19 cellular contexts compared by ENCODE assay signal in the genomic region with DNA sequence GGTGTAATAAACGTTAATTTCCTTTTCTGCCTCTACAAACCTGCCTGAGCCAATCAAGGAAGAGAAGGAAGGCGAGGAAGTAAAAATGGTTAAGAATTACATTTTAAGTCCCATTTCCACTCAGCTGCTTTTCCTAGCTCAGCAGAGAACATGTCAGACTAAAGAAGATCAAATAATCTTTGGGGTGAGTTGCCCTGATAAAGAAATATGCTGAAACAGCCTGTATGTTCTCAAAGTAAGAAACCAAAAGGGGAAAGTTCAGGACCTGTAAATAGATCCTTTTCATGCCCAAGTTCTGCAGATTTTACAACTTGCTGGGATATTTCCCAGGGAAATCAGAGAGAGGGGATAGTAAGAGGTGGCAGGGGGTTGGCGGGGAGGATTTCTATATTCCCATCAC. TPM values are rescaled to one million over a fixed set of nuclear protein-coding genes. Genes with fewer than 3 reads are reported as not detected.
DNase-seq lines count a peak whose midpoint lies in the region; ATAC-seq, FAIRE-seq and TF ChIP-seq lines count a peak whose summit lies in the region.
"Had no signal": no experiment of that assay in that cellular context is flagged by ENCODE, and none has a peak within 500 bp of the region (broad histone marks: within the 10 kb centered on the region; RNA-seq: fewer than 3 reads in every experiment).

No MANE protein-coding gene starts in this region.

- no peak for TF ChIP-seq EP300 in H1 (IDR thresholded peaks at IDR 0.05; ENCODE audit: borderline replicate concordance in 1 of 2, low read depth in 2 of 2, low read length in 2 of 2)

- no peak for DNase-seq in activated CD4-positive, alpha-beta memory T cell treated with anti-CD3 and anti-CD28 coated beads for 36 hours
- no peak for DNase-seq in activated CD4-positive, alpha-beta memory T cell treated with anti-CD3 and anti-CD28 coated beads, Interleukin-2, amount 10 ng/mL, durations not matched to agents 7 days and 5 days
- DNase-seq in RWPE2 (ENCODE audit: low spot score) (no peak), H1 (ENCODE audit: low read depth in 1 of 2, low spot score in 2 of 2) (no peak), NCI-H128 (lab: John Stamatoyannopoulos, UW; ENCODE audit: unreplicated experiment) (no peak)
- no peak for DNase-seq in stimulated activated naive CD4-positive, alpha-beta T cell (lab: John Stamatoyannopoulos, UW)
- DNase-seq: cortex of kidney; HCEC 1CT; hypothalamus; naive thymus-derived CD8-positive, alpha-beta T cell; NCI-H187; NCI-H524 treated with DMSO at 0.1 percent for 48 hours; substantia nigra had no signal

- no peak overlapping the region for H3K9ac ChIP-seq in H1 (replicated peaks in 1 of 4; ENCODE audit: extremely low read depth in 1 of 4, low read depth in 3 of 4, low read length in 3 of 4)
- no peak overlapping the region for H3K9ac ChIP-seq in skeletal muscle tissue (ENCODE audit: low read depth in 1 of 3, low read length in 3 of 3)

- no peaks in the 10 kb centered on the region for H3K36me3 ChIP-seq in RWPE2 (ENCODE audit: low read depth)
- H3K36me3 ChIP-seq in H1 (ENCODE audit: control insufficient read depth in 2 of 4, insufficient read depth in 4 of 4, low read length in 3 of 4) = no peaks in the 10 kb centered on the region
- H3K36me3 ChIP-seq in skeletal muscle tissue (ENCODE audit: control insufficient read depth in 3 of 3, insufficient read depth in 3 of 3, low read length in 3 of 3) = no peaks in the 10 kb centered on the region

- no peak overlapping the region for H2BK15ac ChIP-seq in H1 (ENCODE audit: low read length)

- H2BK12ac ChIP-seq in H1 (ENCODE audit: low read depth, low read length) = no peak overlapping the region

- H3K23me2 ChIP-seq in H1 (ENCODE audit: low read depth, low read length) = no peaks in the 10 kb centered on the region

- H3K4me1 ChIP-seq in RWPE2 (ENCODE audit: insufficient read depth, poor library complexity, severe bottlenecking) (peaks cover 36% of the 10 kb centered on the region), H1 (replicated peaks in 1 of 4; ENCODE audit: control insufficient read depth in 3 of 4, insufficient read depth in 4 of 4, low read length in 3 of 4) (peaks cover 5 to 12% (median 10%) of the 10 kb centered on the region in 4 experiments; a peak in 6 of 7 replicates), skeletal muscle tissue (ENCODE audit: control insufficient read depth in 3 of 3, insufficient read depth in 3 of 3, low read length in 3 of 3) (peaks cover 8 to 15% (median 10%) of the 10 kb centered on the region in 3 donors)

- no peak overlapping the region for H2AK5ac ChIP-seq in H1 (ENCODE audit: low read depth, low read length)

- TF ChIP-seq CTCF in RWPE2 (IDR thresholded peaks at IDR 0.05; ENCODE audit: poor library complexity, severe bottlenecking) (no peak), H1 (IDR thresholded peaks at IDR 0.05; ENCODE audit: control extremely low read depth in 1 of 3, insufficient read depth in 1 of 3, low read depth in 1 of 3, low read length in 3 of 3) (no peak)

- no peak overlapping the region for H3K4ac ChIP-seq in H1 (replicated peaks; ENCODE audit: insufficient read length, low read depth, low read length)

- H3K23ac ChIP-seq in H1 (ENCODE audit: insufficient read length) = no peak overlapping the region

- no peak for FAIRE-seq in H1 (lab: Jason Lieb, UNC)
- FAIRE-seq: RCC 7860 had no signal

- ATAC-seq in RWPE2 (ENCODE audit: low read depth) (no peak), HG02759 (IDR thresholded peaks at IDR 0.05; ENCODE audit: unreplicated experiment) (no peak)
- ATAC-seq: esophagus mucosa; left lobe of liver; naive thymus-derived CD8-positive, alpha-beta T cell had no signal

- H4K91ac ChIP-seq in H1 (replicated peaks; ENCODE audit: insufficient read length, low read length) = no peak overlapping the region

- H4K5ac ChIP-seq in H1 (ENCODE audit: insufficient read length, low read depth, low read length) = no peak overlapping the region

- H3K27me3 Mint-ChIP-seq in activated CD4-positive, alpha-beta memory T cell treated with anti-CD3 and anti-CD28 coated beads for 36 hours = no peaks in the 10 kb centered on the region
- H3K27me3 Mint-ChIP-seq in activated CD4-positive, alpha-beta memory T cell treated with anti-CD3 and anti-CD28 coated beads, Interleukin-2, amount 10 ng/mL, durations not matched to agents 7 days and 5 days = no peaks in the 10 kb centered on the region
- H3K27me3 Mint-ChIP-seq: naive thymus-derived CD8-positive, alpha-beta T cell had no signal

- intact Hi-C loops in activated CD4-positive, alpha-beta memory T cell treated with anti-CD3 and anti-CD28 coated beads for 36 hours (cut with micrococcal nuclease) = no loop called here

- 0 out of 2 replicates have a peak overlapping the region, but pooled peaks have one; percentile 26 for H2AFZ ChIP-seq in H1 (ENCODE audit: low read length)

- WGBS in H1 (ENCODE audit: extremely low coverage in 1 of 2, insufficient coverage in 1 of 2, insufficient read length in 1 of 2, insufficient replicate concordance in 2 of 2, low coverage in 1 of 2, low lambda C conversion rate in 2 of 2, missing lambda C conversion rate in 1 of 2), 2 experiments = 77% methylated on average over 3 of the region's 3 CpGs; no CpG with 5 or more reads in 1 of the 2 experiments

- H3K56ac ChIP-seq in H1 (replicated peaks; ENCODE audit: insufficient read length, low read depth, low read length) = no peak overlapping the region

- H3K36me3 Mint-ChIP-seq in activated CD4-positive, alpha-beta memory T cell treated with anti-CD3 and anti-CD28 coated beads for 36 hours = peaks cover 6% of the 10 kb centered on the region
- peaks cover 12% of the 10 kb centered on the region for H3K36me3 Mint-ChIP-seq in activated CD4-positive, alpha-beta memory T cell treated with anti-CD3 and anti-CD28 coated beads, Interleukin-2, amount 10 ng/mL, durations not matched to agents 7 days and 5 days (ENCODE audit: low read depth)
- H3K36me3 Mint-ChIP-seq: naive thymus-derived CD8-positive, alpha-beta T cell had no signal

- H3K9me3 ChIP-seq in RWPE2 (ENCODE audit: severe bottlenecking) = no peaks in the 10 kb centered on the region
- no peaks in the 10 kb centered on the region for H3K9me3 ChIP-seq in H1 (ENCODE audit: insufficient read depth in 2 of 2, low read depth in 1 of 2, low read length in 1 of 2)
- no peaks in the 10 kb centered on the region for H3K9me3 ChIP-seq in skeletal muscle tissue (ENCODE audit: control insufficient read depth in 3 of 3, low read length in 3 of 3)

- no peaks in the 10 kb centered on the region for H3K27me3 ChIP-seq in RWPE2 (ENCODE audit: insufficient read depth, poor library complexity, severe bottlenecking)
- H3K27me3 ChIP-seq in H1 (replicated peaks in 1 of 4; ENCODE audit: control insufficient read depth in 3 of 4, extremely low read depth in 1 of 4, insufficient read depth in 3 of 4, low read length in 3 of 4) = no peaks in the 10 kb centered on the region
- no peaks in the 10 kb centered on the region for H3K27me3 ChIP-seq in skeletal muscle tissue (ENCODE audit: control insufficient read depth in 3 of 3, insufficient read depth in 3 of 3, low read length in 3 of 3)

- CTCF ChIA-PET in activated CD4-positive, alpha-beta memory T cell treated with anti-CD3 and anti-CD28 coated beads for 36 hours (lab: Charles Lee) = no interaction called here
- CTCF ChIA-PET in activated CD4-positive, alpha-beta memory T cell treated with anti-CD3 and anti-CD28 coated beads, Interleukin-2, amount 10 ng/mL, durations not matched to agents 7 days and 5 days (lab: Charles Lee) = no interaction called here
- CTCF ChIA-PET in H1 (lab: Charles Lee; ENCODE audit: partially characterized antibody) = interaction anchor here (0.6 to 2.0 kb wide), 3 partner anchors 15 to 449 kb away, joined by 3 to 6 read pairs (median 6); no protein-coding TSS in a partner anchor

- H3K18ac ChIP-seq in H1 (ENCODE audit: extremely low read depth, low read length) = no peak overlapping the region

- H2BK20ac ChIP-seq in H1 (ENCODE audit: low read length) = no peak overlapping the region

- H2BK5ac ChIP-seq in H1 (ENCODE audit: low read depth, low read length) = no peak overlapping the region

- H3K4me3 ChIP-seq in RWPE2 (ENCODE audit: severe bottlenecking) = no peak overlapping the region
- no peak overlapping the region for H3K4me3 ChIP-seq in H1 (ENCODE audit: extremely low read depth in 1 of 4, insufficient read depth in 2 of 4, low read depth in 3 of 4, low read length in 4 of 4)
- no peak overlapping the region for H3K4me3 ChIP-seq in skeletal muscle tissue (ENCODE audit: low read length in 3 of 3)
- H3K4me3 ChIP-seq: skin epidermis had no signal

- no peak overlapping the region for H3K4me2 ChIP-seq in H1 (ENCODE audit: insufficient read depth in 1 of 2, low read depth in 2 of 2, low read length in 2 of 2)

- H4K20me1 ChIP-seq in H1 (replicated peaks in 1 of 2; ENCODE audit: control insufficient read depth in 1 of 2, insufficient read depth in 2 of 2, low read length in 2 of 2) = no peaks in the 10 kb centered on the region

- no peak overlapping the region for H3K4me3 Mint-ChIP-seq in activated CD4-positive, alpha-beta memory T cell treated with anti-CD3 and anti-CD28 coated beads for 36 hours
- H3K4me3 Mint-ChIP-seq in activated CD4-positive, alpha-beta memory T cell treated with anti-CD3 and anti-CD28 coated beads, Interleukin-2, amount 10 ng/mL, durations not matched to agents 7 days and 5 days = no peak overlapping the region
- H3K4me3 Mint-ChIP-seq: naive thymus-derived CD8-positive, alpha-beta T cell had no signal

- no peaks in the 10 kb centered on the region for H3K79me1 ChIP-seq in H1 (ENCODE audit: low read depth, low read length)

- POLR2A ChIA-PET in activated CD4-positive, alpha-beta memory T cell treated with anti-CD3 and anti-CD28 coated beads for 36 hours (lab: Charles Lee) = interaction anchor here (0.6 kb wide), 2 partner anchors 45 to 65 kb away, joined by 3 to 4 read pairs; no protein-coding TSS in a partner anchor
- POLR2A ChIA-PET in activated CD4-positive, alpha-beta memory T cell treated with anti-CD3 and anti-CD28 coated beads, Interleukin-2, amount 10 ng/mL, durations not matched to agents 7 days and 5 days (lab: Charles Lee) = interaction anchor here (1.4 to 5.2 kb wide), 3 partner anchors 31 to 56 kb away, joined by 4 to 38 read pairs (median 7); a partner anchor contains a TSS
- POLR2A ChIA-PET in H1 (lab: Charles Lee; ENCODE audit: partially characterized antibody) = no interaction called here

- H3K27ac ChIP-seq in RWPE2 (ENCODE audit: poor library complexity, severe bottlenecking) (peak overlapping the region; percentile 97), H1 (ENCODE audit: low read depth, low read length) (no peak overlapping the region), skeletal muscle tissue (ENCODE audit: low read depth, low read length) (peak overlapping the region; percentile 58)

- peak overlapping the region; percentile 55 for H3K27ac Mint-ChIP-seq in activated CD4-positive, alpha-beta memory T cell treated with anti-CD3 and anti-CD28 coated beads for 36 hours
- H3K27ac Mint-ChIP-seq in activated CD4-positive, alpha-beta memory T cell treated with anti-CD3 and anti-CD28 coated beads, Interleukin-2, amount 10 ng/mL, durations not matched to agents 7 days and 5 days = no peak overlapping the region

- H3K9me3 Mint-ChIP-seq in activated CD4-positive, alpha-beta memory T cell treated with anti-CD3 and anti-CD28 coated beads for 36 hours = peaks cover 11% of the 10 kb centered on the region
- H3K9me3 Mint-ChIP-seq in activated CD4-positive, alpha-beta memory T cell treated with anti-CD3 and anti-CD28 coated beads, Interleukin-2, amount 10 ng/mL, durations not matched to agents 7 days and 5 days = peaks cover 6% of the 10 kb centered on the region
- H3K9me3 Mint-ChIP-seq: naive thymus-derived CD8-positive, alpha-beta T cell had no signal

- no peaks in the 10 kb centered on the region for H3K79me2 ChIP-seq in H1 (ENCODE audit: control insufficient read depth in 1 of 2, insufficient read depth in 2 of 2, low read length in 2 of 2)

- no peak overlapping the region for H3K14ac ChIP-seq in H1 (ENCODE audit: insufficient read length)

- no peak for TF ChIP-seq POLR2A in H1 (IDR thresholded peaks at IDR 0.05; ENCODE audit: control extremely low read depth in 1 of 2, low read depth in 2 of 2, low read length in 2 of 2)

- TF ChIP-seq RAD21 in H1 (IDR thresholded peaks at IDR 0.05 in 1 of 2, conservative IDR thresholded peaks at IDR 0.05 in 1 of 2; ENCODE audit: low read depth in 2 of 2, low read length in 2 of 2) = no peak

- H2BK120ac ChIP-seq in H1 (replicated peaks; ENCODE audit: low read depth, low read length) = no peak overlapping the region

- H4K8ac ChIP-seq in H1 (ENCODE audit: extremely low read depth, insufficient read depth, low read length) = no peak overlapping the region

- H3K4me1 Mint-ChIP-seq in activated CD4-positive, alpha-beta memory T cell treated with anti-CD3 and anti-CD28 coated beads for 36 hours (ENCODE audit: low read depth) = peaks cover 54% of the 10 kb centered on the region
- H3K4me1 Mint-ChIP-seq in activated CD4-positive, alpha-beta memory T cell treated with anti-CD3 and anti-CD28 coated beads, Interleukin-2, amount 10 ng/mL, durations not matched to agents 7 days and 5 days = peaks cover 50% of the 10 kb centered on the region

RNA-seq across cellular contexts. Expression of a gene that starts 55.5 kb away (rescaled TPM):
- total RNA-seq in activated CD4-positive, alpha-beta memory T cell treated with anti-CD3 and anti-CD28 coated beads for 36 hours = 10 to 100 TPM; 23.8 to 24.4 TPM
- 10 to 100 TPM; 42.8 TPM for total RNA-seq in activated CD4-positive, alpha-beta memory T cell treated with anti-CD3 and anti-CD28 coated beads, Interleukin-2, amount 10 ng/mL, durations not matched to agents 7 days and 5 days
- total RNA-seq in H1 (2021; fragmentation: NEBNext Ultra II Directional; extraction: Animal tissue kit (Norgen Biotek cat#: 25700)) = 19.4 and 19.8 TPM in 2 replicates
- polyA plus RNA-seq in H1 (2011; rRNA removed) = 18.6 and 18.9 TPM in 2 replicates
- polyA plus RNA-seq in H1 (2011; cell fraction: cytosol; rRNA removed) = 14.4 TPM
- polyA plus RNA-seq in H1 (2011; cell fraction: nucleus; rRNA removed) = 8.7 TPM
- 14.0 to 17.3 TPM (median 16.6 TPM) in 4 replicates for polyA plus RNA-seq in H1 (2012, experiment 1 of 2)
- 8.5 TPM for polyA plus RNA-seq in H1 (2012, experiment 2 of 2)
- polyA plus RNA-seq in H1 (2013, experiment 1 of 2) = 13.1 TPM
- polyA plus RNA-seq in H1 (2013, experiment 2 of 2) = 13.4 TPM
- 10.9 and 13.3 TPM in 2 replicates for polyA minus RNA-seq in H1 (2011; rRNA and poly(A)+ RNA removed)
- 27.4 TPM for polyA minus RNA-seq in H1 (2011; cell fraction: cytosol; rRNA and poly(A)+ RNA removed)
- 19.7 TPM for polyA minus RNA-seq in H1 (2011; cell fraction: nucleus; rRNA and poly(A)+ RNA removed)
- 9.9 TPM for total RNA-seq in skeletal muscle tissue
